Comparison of ENCODE assay signal across 32 cellular contexts in the genomic region with DNA sequence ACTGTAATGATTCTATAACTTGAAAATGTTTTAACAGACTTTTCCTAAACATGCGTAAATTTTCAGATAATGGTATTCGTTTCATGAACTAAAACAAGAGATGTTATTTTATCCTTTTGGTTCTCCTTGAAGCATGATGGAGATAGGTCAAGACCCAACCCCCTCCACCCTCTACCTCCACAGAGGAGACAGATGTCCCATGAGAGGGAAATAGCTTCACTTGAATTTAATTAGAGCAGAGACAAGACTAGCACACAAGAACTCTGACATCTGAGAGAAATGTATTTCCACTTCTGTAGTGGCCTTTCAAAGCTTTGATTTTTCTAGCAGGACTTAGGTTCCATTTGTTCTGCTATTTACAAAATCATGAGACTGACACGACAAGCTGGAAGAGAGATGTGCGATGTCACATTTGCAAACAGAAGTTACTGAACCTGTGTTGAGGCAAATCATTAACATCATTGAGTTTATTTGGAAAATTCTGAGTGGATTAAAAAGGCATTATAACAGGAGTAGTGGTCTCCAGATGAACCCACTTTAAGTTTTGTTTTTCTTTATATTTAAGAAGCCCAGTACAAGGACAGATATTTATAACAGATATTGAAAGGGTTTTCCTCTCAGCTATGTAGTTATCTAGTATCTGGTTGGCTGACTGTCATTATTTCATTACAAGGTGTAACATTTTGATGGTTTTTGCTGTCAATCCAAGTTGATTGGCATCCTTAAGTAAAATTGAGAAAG.
"Had no signal": no experiment of that assay in that cellular context is flagged by ENCODE, and none has a peak within 500 bp of the region (broad histone marks: within the 10 kb centered on the region; RNA-seq: fewer than 3 reads in every experiment).

No MANE protein-coding gene starts in this region.

- H3K27me3 Mint-ChIP-seq: activated CD4-positive, alpha-beta T cell treated with anti-CD3 and anti-CD28 coated beads for 36 hours; activated CD4-positive, alpha-beta T cell treated with anti-CD3 and anti-CD28 coated beads, Interleukin-2, amount 10 ng/mL, durations not matched to agents 7 days and 5 days; activated naive CD4-positive, alpha-beta T cell treated with anti-CD3 and anti-CD28 coated beads, Interleukin-2, amount 50 U/mL, for 24 hours; activated T-cell treated with anti-CD3 and anti-CD28 coated beads, Interleukin-2, amount 50 U/mL, for 24 hours had no signal

- H3K27me3 ChIP-seq: adrenal gland, body of pancreas, breast epithelium, SJCRH30 had no signal

- H3K4me3 Mint-ChIP-seq: activated CD4-positive, alpha-beta T cell treated with anti-CD3 and anti-CD28 coated beads for 36 hours; activated CD4-positive, alpha-beta T cell treated with anti-CD3 and anti-CD28 coated beads, Interleukin-2, amount 10 ng/mL, durations not matched to agents 7 days and 5 days; activated CD8-positive, alpha-beta T cell treated with anti-CD3 and anti-CD28 coated beads, Interleukin-2, amount 10 ng/mL, durations not matched to agents 7 days and 5 days; activated naive CD4-positive, alpha-beta T cell treated with anti-CD3 and anti-CD28 coated beads, Interleukin-2, amount 50 U/mL, for 24 hours; activated T-cell treated with anti-CD3 and anti-CD28 coated beads, Interleukin-2, amount 50 U/mL, for 24 hours; WTC11 had no signal

- H3K4me3 ChIP-seq: adrenal gland, body of pancreas, breast epithelium, SJCRH30, SK-N-MC had no signal

- H3K36me3 Mint-ChIP-seq: activated naive CD4-positive, alpha-beta T cell treated with anti-CD3 and anti-CD28 coated beads, Interleukin-2, amount 50 U/mL, for 24 hours; WTC11 had no signal

- H3K4me1 Mint-ChIP-seq: activated CD4-positive, alpha-beta T cell treated with anti-CD3 and anti-CD28 coated beads for 36 hours; activated CD4-positive, alpha-beta T cell treated with anti-CD3 and anti-CD28 coated beads, Interleukin-2, amount 10 ng/mL, durations not matched to agents 7 days and 5 days; activated naive CD4-positive, alpha-beta T cell treated with anti-CD3 and anti-CD28 coated beads, Interleukin-2, amount 50 U/mL, for 24 hours had no signal

- H3K27ac ChIP-seq: adrenal gland, body of pancreas, breast epithelium, SJCRH30, SK-N-MC had no signal

- DNase-seq: activated CD4-positive, alpha-beta T cell treated with anti-CD3 and anti-CD28 coated beads for 36 hours; activated CD4-positive, alpha-beta T cell treated with anti-CD3 and anti-CD28 coated beads, Interleukin-2, amount 10 ng/mL, durations not matched to agents 7 days and 5 days; activated CD4-positive, alpha-beta T cell treated with anti-CD3 and anti-CD28 coated beads, Interleukin-2, amount 50 U/mL, for 48 hours; activated CD8-positive, alpha-beta T cell treated with anti-CD3 and anti-CD28 coated beads, Interleukin-2, amount 10 ng/mL, durations not matched to agents 7 days and 5 days; activated gamma-delta T cell; activated naive CD4-positive, alpha-beta T cell treated with Interleukin-2 at 50 U/mL for 16 hours; activated T-cell treated with anti-CD3 and anti-CD28 coated beads, Interleukin-2, amount 50 U/mL, for 24 hours; adrenal gland; body of pancreas; caudate nucleus; cerebellar nuclear complex; NCI-H1048; NCI-H1436 treated with DMSO at 0.1 percent for 48 hours; NCI-H1694 treated with DMSO at 0.1 percent for 48 hours; NCI-H2029; NCI-H2107; NCI-H2171; NCI-H510A; NCI-H526; NCI-H748 treated with DMSO at 0.1 percent for 48 hours; SHP77; SJCRH30; T1000 had no signal

- FAIRE-seq: astrocyte, TTC549 had no signal

- H3K9me3 ChIP-seq: adrenal gland, body of pancreas, breast epithelium, SJCRH30 had no signal

- H3K9me3 Mint-ChIP-seq: activated CD4-positive, alpha-beta T cell treated with anti-CD3 and anti-CD28 coated beads, Interleukin-2, amount 10 ng/mL, durations not matched to agents 7 days and 5 days; activated naive CD4-positive, alpha-beta T cell treated with anti-CD3 and anti-CD28 coated beads, Interleukin-2, amount 50 U/mL, for 24 hours had no signal

- ATAC-seq: activated CD4-positive, alpha-beta T cell treated with anti-CD3 and anti-CD28 coated beads for 36 hours; activated CD4-positive, CD25-positive, alpha-beta regulatory T cell treated with anti-CD3 and anti-CD28 coated beads, Interleukin-2, amount 50 U/mL, for 24 hours; activated CD8-positive, alpha-beta T cell treated with anti-CD3 and anti-CD28 coated beads, Interleukin-2, amount 10 ng/mL, durations not matched to agents 7 days and 5 days; body of pancreas; Panc1; WTC11 had no signal

- H3K36me3 ChIP-seq: adrenal gland, breast epithelium, SJCRH30 had no signal

- H3K27ac Mint-ChIP-seq: activated CD4-positive, alpha-beta T cell treated with anti-CD3 and anti-CD28 coated beads for 36 hours; activated CD4-positive, alpha-beta T cell treated with anti-CD3 and anti-CD28 coated beads, Interleukin-2, amount 10 ng/mL, durations not matched to agents 7 days and 5 days; activated CD8-positive, alpha-beta T cell treated with anti-CD3 and anti-CD28 coated beads, Interleukin-2, amount 10 ng/mL, durations not matched to agents 7 days and 5 days; activated naive CD4-positive, alpha-beta T cell treated with anti-CD3 and anti-CD28 coated beads, Interleukin-2, amount 50 U/mL, for 24 hours; activated T-cell treated with anti-CD3 and anti-CD28 coated beads, Interleukin-2, amount 50 U/mL, for 24 hours; activated T-helper 2 cell treated with anti-CD3 and anti-CD28 coated beads, Interferon-gamma antibody, Interleukin-2, Interleukin-4, amounts not matched to agents 10 μg/mL and 5 μg/mL and 100 μg/mL, durations not matched to agents 14 hours and 24 hours and 36 hours; WTC11 had no signal

- H3K4me1 ChIP-seq: adrenal gland, body of pancreas, breast epithelium, SJCRH30 had no signal
